In the genomic region with DNA sequence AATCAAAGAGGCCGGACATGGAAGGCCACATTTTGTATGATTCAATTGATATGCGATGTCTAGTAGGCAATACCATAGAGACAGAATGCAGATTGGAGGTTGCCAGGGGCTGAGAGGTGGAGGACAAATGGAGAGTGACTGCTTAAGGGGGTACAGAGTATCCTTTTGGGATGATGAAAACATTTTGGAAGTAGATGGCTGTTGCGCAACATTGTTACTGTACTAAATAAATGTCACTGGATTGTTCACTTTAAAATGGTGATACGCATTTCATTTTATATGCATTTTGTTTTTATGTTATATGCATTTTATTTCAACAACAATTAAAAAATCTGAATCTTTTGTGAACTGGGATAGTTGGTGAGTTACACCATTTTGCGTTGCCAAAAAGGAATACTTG, we compare ENCODE assay signal across 8 cellular contexts.
"Had no signal": no experiment of that assay in that cellular context is flagged by ENCODE, and none has a peak within 500 bp of the region (broad histone marks: within the 10 kb centered on the region; RNA-seq: fewer than 3 reads in every experiment).

No MANE protein-coding gene starts in this region.

- H3K4me1 ChIP-seq: HAP-1 had no signal

- H3K9me3 ChIP-seq: HAP-1 had no signal

- H3K36me3 ChIP-seq: HAP-1 had no signal

- H2AFZ ChIP-seq: GM23338 had no signal

- H3K4me2 ChIP-seq: GM23338 had no signal

- ATAC-seq: GM23338, HCT116 had no signal

- FAIRE-seq: HTR-8/SVneo had no signal

- DNase-seq: H7, HFFc6, Kasumi-1, KG1 had no signal

- H3K4me3 ChIP-seq: GM23338, HAP-1 had no signal
